7 cellular contexts compared by ENCODE assay signal in the genomic region with DNA sequence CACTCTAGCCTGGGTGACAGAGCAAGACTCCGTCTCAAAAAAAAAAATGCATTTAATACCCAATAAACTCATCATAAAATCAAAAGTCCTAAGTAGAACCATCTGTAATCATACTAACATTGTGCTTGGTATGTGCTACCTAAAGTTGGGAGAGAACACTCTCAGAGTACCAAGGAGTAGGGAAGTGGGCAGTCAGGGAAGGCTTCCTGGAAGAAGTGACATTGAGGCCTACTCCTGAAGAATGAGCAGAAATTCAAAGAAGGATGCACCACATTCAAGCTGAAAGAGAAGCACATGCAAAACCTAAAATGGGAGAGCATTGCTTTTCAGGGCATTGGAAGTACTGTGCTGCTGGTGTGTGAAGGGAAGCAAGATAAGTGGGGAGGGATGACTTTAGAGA.
"Had no signal": no experiment of that assay in that cellular context is flagged by ENCODE, and none has a peak within 500 bp of the region (broad histone marks: within the 10 kb centered on the region; RNA-seq: fewer than 3 reads in every experiment).

No MANE protein-coding gene starts in this region.

- H2AFZ ChIP-seq: GM23248 had no signal

- H3K9ac ChIP-seq: GM23248 had no signal

- H3K4me3 ChIP-seq: GM23248, HAP-1 had no signal

- H3K4me1 ChIP-seq: HAP-1 had no signal

- FAIRE-seq: HTR-8/SVneo had no signal

- H3K9me3 ChIP-seq: HAP-1 had no signal

- ATAC-seq: HCT116 had no signal

- DNase-seq: GM23248, GOT3, IMR-90, KBM-7 had no signal

- H3K27ac ChIP-seq: GM23248 had no signal
